Comparison of ENCODE assay signal across 10 cellular contexts in genomic region chr9:112485574-112485973, GRCh38. TPM values are rescaled to one million over a fixed set of nuclear protein-coding genes. Genes with fewer than 3 reads are reported as not detected.
DNase-seq lines count a peak whose midpoint lies in the region; ATAC-seq, FAIRE-seq and TF ChIP-seq lines count a peak whose summit lies in the region.
"Had no signal": no experiment of that assay in that cellular context is flagged by ENCODE, and none has a peak within 500 bp of the region (broad histone marks: within the 10 kb centered on the region; RNA-seq: fewer than 3 reads in every experiment).

No MANE protein-coding gene starts in this region.

- no peak overlapping the region for H3K27ac ChIP-seq in CD4-positive, alpha-beta memory T cell (ENCODE audit: low read depth, low read length)
- H3K27ac ChIP-seq in HUES48 (ENCODE audit: low read depth, low read length) (no peak overlapping the region), GM12878 (ENCODE audit: control insufficient read depth, insufficient read depth) (no peak overlapping the region), vagina (no peak overlapping the region)

- no TSS peak for BruUV-seq in GM12878 (replicated peaks; lab: Mats Ljungman, UMichigan)

- H3K27me3 Mint-ChIP-seq in CD4-positive, alpha-beta memory T cell, result no peaks in the 10 kb centered on the region
- H3K27me3 Mint-ChIP-seq in natural killer cell (ENCODE audit: low read depth in 2 of 2), result no peaks in the 10 kb centered on the region

- peaks cover 0 to 8% of the 10 kb centered on the region in 2 donors for H3K36me3 Mint-ChIP-seq in CD4-positive, alpha-beta memory T cell
- H3K36me3 Mint-ChIP-seq in natural killer cell, result no peaks in the 10 kb centered on the region

- no peaks in the 10 kb centered on the region for H3K9me3 ChIP-seq in CD4-positive, alpha-beta memory T cell (ENCODE audit: control insufficient read depth in 1 of 2, low read length in 2 of 2)
- no peaks in the 10 kb centered on the region for H3K9me3 ChIP-seq in HUES48 (ENCODE audit: control insufficient read depth, insufficient read depth, low read length)
- H3K9me3 ChIP-seq in GM12878 (replicated peaks; ENCODE audit: control insufficient read depth, insufficient read depth, low read length), result no peaks in the 10 kb centered on the region
- H3K9me3 ChIP-seq in vagina, result no peaks in the 10 kb centered on the region
- H3K9me3 ChIP-seq: spleen had no signal

- DNase-seq in CD4-positive, alpha-beta memory T cell, result no peak
- DNase-seq in GM12878 (ENCODE audit: low read depth, low spot score) (no peak), natural killer cell (no peak), vagina (ENCODE audit: extremely low spot score in 2 of 2) (no peak), cerebellum (ENCODE audit: low spot score) (no peak)
- DNase-seq: NCI-H446 treated with DMSO at 0.1 percent for 48 hours, spleen had no signal

- no peak for ATAC-seq in GM12878
- ATAC-seq in natural killer cell, result no peak
- ATAC-seq in GM19035 (IDR thresholded peaks at IDR 0.05; ENCODE audit: unreplicated experiment), result no peak
- no peak for ATAC-seq in HG03432 (IDR thresholded peaks at IDR 0.05; ENCODE audit: unreplicated experiment)

- peak overlapping the region; percentile 64 for H3K4me2 ChIP-seq in GM12878 (ENCODE audit: control insufficient read depth, insufficient read depth)

- H3K9me3 Mint-ChIP-seq in CD4-positive, alpha-beta memory T cell, result no peaks in the 10 kb centered on the region
- H3K9me3 Mint-ChIP-seq in natural killer cell, result no peaks in the 10 kb centered on the region

- H2AFZ ChIP-seq in GM12878 (ENCODE audit: control insufficient read depth, low read depth, low read length), result no peak overlapping the region; the same call in 1 of the 2 replicates

- RAD21 ChIA-PET in GM12878 (lab: Charles Lee; ENCODE audit: unreplicated experiment), result interaction anchor here (0.6 to 2.0 kb wide), 4 partner anchors 41 to 232 kb away, joined by 3 to 8 read pairs (median 4); partner anchors contain the start of genes HSDL2 and INIP

- H4K20me1 ChIP-seq in GM12878 (ENCODE audit: control insufficient read depth, insufficient read depth), result no peaks in the 10 kb centered on the region

- intact Hi-C loops in CD4-positive, alpha-beta memory T cell (cut with micrococcal nuclease), result loop anchor here (5.0 kb wide), 1 partner anchor 1003 kb away; the partner anchor contains the start of gene ECPAS
- intact Hi-C loops in GM12878 (cut with micrococcal nuclease; ENCODE audit: unreplicated experiment), result loop anchor here (5.0 kb wide), 1 partner anchor 62 kb away; no protein-coding TSS in a partner anchor
- intact Hi-C loops in natural killer cell (cut with micrococcal nuclease), result loop anchor here (5.0 kb wide), 1 partner anchor 232 kb away; the partner anchor contains the start of gene INIP
- intact Hi-C loops in vagina (cut with DNase I), result no loop called here

- peaks cover 8% of the 10 kb centered on the region for H3K4me1 ChIP-seq in CD4-positive, alpha-beta memory T cell (ENCODE audit: insufficient read depth, low read length)
- H3K4me1 ChIP-seq in HUES48 (ENCODE audit: control insufficient read depth, insufficient read depth, low read length) (peaks cover 27% of the 10 kb centered on the region), GM12878 (ENCODE audit: control insufficient read depth, insufficient read depth, low read length) (no peaks in the 10 kb centered on the region), vagina (peaks cover 20% of the 10 kb centered on the region)

- H3K27me3 ChIP-seq in CD4-positive, alpha-beta memory T cell (ENCODE audit: insufficient read depth, low read length), result no peaks in the 10 kb centered on the region
- H3K27me3 ChIP-seq in HUES48 (ENCODE audit: control insufficient read depth, insufficient read depth, low read length) (no peaks in the 10 kb centered on the region), GM12878 (replicated peaks in 1 of 2; ENCODE audit: control insufficient read depth in 2 of 2, insufficient read depth in 2 of 2, low read length in 1 of 2) (no peaks in the 10 kb centered on the region), vagina (no peaks in the 10 kb centered on the region)
- H3K27me3 ChIP-seq: spleen had no signal

- H3K4me3 Mint-ChIP-seq in CD4-positive, alpha-beta memory T cell, result peak overlapping the region; percentile 93 to 99 (median 96)
- peak overlapping the region; percentile 98 for H3K4me3 Mint-ChIP-seq in natural killer cell

- no peaks in the 10 kb centered on the region for H3K36me3 ChIP-seq in CD4-positive, alpha-beta memory T cell (ENCODE audit: insufficient read depth, low read length)
- H3K36me3 ChIP-seq in HUES48 (ENCODE audit: control insufficient read depth, insufficient read depth, low read length) (0 out of 2 replicates have a peak, but pooled peaks cover 5% of the 10 kb centered on the region), GM12878 (ENCODE audit: control insufficient read depth in 2 of 2, insufficient read depth in 2 of 2, low read length in 1 of 2) (no peaks in the 10 kb centered on the region), vagina (no peaks in the 10 kb centered on the region)
- H3K36me3 ChIP-seq: spleen had no signal

- CTCF ChIA-PET in CD4-positive, alpha-beta memory T cell (lab: Charles Lee; ENCODE audit: partially characterized antibody), result interaction anchor here (1.0 to 2.0 kb wide), 5 partner anchors 41 to 307 kb away, joined by 3 to 6 read pairs (median 5); partner anchors contain the start of genes HSDL2 and INIP
- CTCF ChIA-PET in GM12878 (lab: Yijun Ruan, JAX), result interaction anchor here (1.0 to 1.2 kb wide), 3 partner anchors 41 to 373 kb away, joined by 3 to 4 read pairs (median 4); partner anchors contain the start of gene HSDL2

- POLR2A ChIA-PET in CD4-positive, alpha-beta memory T cell (lab: Charles Lee; ENCODE audit: partially characterized antibody), result interaction anchor here (0.8 to 2.3 kb wide), 7 partner anchors 9 to 265 kb away, joined by 3 to 19 read pairs (median 7); partner anchors contain the start of genes HSDL2, INIP, PTBP3 and SNX30
- POLR2A ChIA-PET in GM12878 (lab: Charles Lee), result interaction anchor here (0.6 to 1.6 kb wide), 4 partner anchors 14 to 735 kb away, joined by 3 to 7 read pairs (median 4); partner anchors contain the start of gene INIP

- no peak for TF ChIP-seq EP300 in GM12878 (IDR thresholded peaks at IDR 0.05; ENCODE audit: borderline replicate concordance in 1 of 2, control insufficient read depth in 1 of 2, low read depth in 2 of 2, low read length in 2 of 2)

- H3K4me3 ChIP-seq in CD4-positive, alpha-beta memory T cell (ENCODE audit: low read length in 2 of 2), result peak overlapping the region; percentile 77 to 78
- H3K4me3 ChIP-seq in HUES48 (ENCODE audit: low read depth, low read length), result peak overlapping the region; percentile 100
- peak overlapping the region; percentile 62 for H3K4me3 ChIP-seq in GM12878
- no peak overlapping the region for H3K4me3 ChIP-seq in vagina

- TF ChIP-seq RAD21 in GM12878 (IDR thresholded peaks at IDR 0.05; ENCODE audit: insufficient read depth, low read depth, low read length), result no peak

- WGBS in GM12878 (ENCODE audit: insufficient coverage, insufficient replicate concordance, low lambda C conversion rate, missing lambda C conversion rate), result 64% methylated on average over 3 of the region's 3 CpGs

- TF ChIP-seq POLR2A in GM12878 (IDR thresholded peaks at IDR 0.05; ENCODE audit: low read depth, low read length), result no peak
- no peak for TF ChIP-seq POLR2A in vagina (IDR thresholded peaks at IDR 0.05)

- SMC1A ChIA-PET in GM12878 (lab: Charles Lee; ENCODE audit: uncharacterized antibody, unreplicated experiment), result interaction anchor here (0.5 to 1.9 kb wide), 5 partner anchors 9 to 233 kb away, joined by 3 to 7 read pairs (median 3); partner anchors contain the start of gene INIP

- peaks cover 9 to 28% (median 16%) of the 10 kb centered on the region in 4 donors for H3K4me1 Mint-ChIP-seq in CD4-positive, alpha-beta memory T cell
- peaks cover 19 to 20% of the 10 kb centered on the region in 2 donors for H3K4me1 Mint-ChIP-seq in natural killer cell

- H3K79me2 ChIP-seq in GM12878 (ENCODE audit: control insufficient read depth, insufficient read depth, low read length), result peaks cover 21% of the 10 kb centered on the region

- H3K9ac ChIP-seq in HUES48 (ENCODE audit: low read depth, low read length), result no peak overlapping the region
- peak overlapping the region; percentile 69; the same call in 1 of the 2 replicates for H3K9ac ChIP-seq in GM12878 (ENCODE audit: control insufficient read depth, insufficient read depth, low read length)

- FAIRE-seq in GM12878 (lab: Jason Lieb, UNC), result no peak

- peak overlapping the region in 6 of 7 donors; percentile 23 to 95 (median 86) for H3K27ac Mint-ChIP-seq in CD4-positive, alpha-beta memory T cell
- peak overlapping the region; percentile 86 to 91 for H3K27ac Mint-ChIP-seq in natural killer cell

- TF ChIP-seq CTCF in GM12878 (IDR thresholded peaks at IDR 0.05 in 2 of 3, conservative IDR thresholded peaks at IDR 0.05 in 1 of 3; ENCODE audit: control insufficient read depth in 2 of 3, extremely low read depth in 1 of 3, insufficient read depth in 1 of 3, low read depth in 3 of 3, low read length in 3 of 3) (no peak), natural killer cell (IDR thresholded peaks at IDR 0.05) (no peak), vagina (IDR thresholded peaks at IDR 0.05) (no peak)

- in situ Hi-C loops in GM12878 (cut with MboI), result no loop called here

TF ChIP-seq in GM12878, 131 proteins besides CTCF, POLR2A, EP300 and RAD21 (continues in another document):
- TF ChIP-seq ATF7 (IDR thresholded peaks at IDR 0.05; ENCODE audit: low read depth), result no peak
- TF ChIP-seq IKZF1 (conservative IDR thresholded peaks at IDR 0.05), result no peak
- TF ChIP-seq FOXM1 (IDR thresholded peaks at IDR 0.05; ENCODE audit: low read depth, low read length), result no peak

RNA-seq across cellular contexts. Expression of gene KIAA1958, which starts 1.1 kb away (rescaled TPM):
- total RNA-seq in CD4-positive, alpha-beta memory T cell, result 1 to 10 TPM; 4.3 to 5.1 TPM
- polyA plus RNA-seq in CD4-positive, alpha-beta memory T cell, result 1 to 10 TPM in 1 of 2 donors, under 1 TPM in 1; 0.63 to 1.2 TPM
- 21.2 and 21.8 TPM in 2 replicates for total RNA-seq in GM12878 (2013; cell fraction: nucleolus; rRNA removed)
- 3.5 TPM in 2 replicates for total RNA-seq in GM12878 (2014; rRNA removed)
- 4.7 and 4.9 TPM in 2 replicates for total RNA-seq in GM12878 (2014; rRNA removed; fragmentation: Illumina TruSeq; extraction: Trizol)
- total RNA-seq in GM12878 (2021), result 7.3 and 8.7 TPM in 2 replicates
- polyA plus RNA-seq in GM12878 (2011; ENCODE audit: low read depth), result 2.4 TPM
- polyA plus RNA-seq in GM12878 (2011; rRNA removed), result 3.8 and 4.4 TPM in 2 replicates
- 4.3 and 5.9 TPM in 2 replicates for polyA plus RNA-seq in GM12878 (2011; cell fraction: cytosol; rRNA removed)
- 6.0 and 7.4 TPM in 2 replicates for polyA plus RNA-seq in GM12878 (2011; cell fraction: nucleus; rRNA removed)
- 3.1 and 3.5 TPM in 2 replicates for polyA plus RNA-seq in GM12878 (2012)
- 5.6 and 6.5 TPM in 2 replicates for polyA plus RNA-seq in GM12878 (2014; fragmentation: Illumina TruSeq; extraction: Trizol)
- polyA plus RNA-seq in GM12878 (2014; fragmentation: Nextera tagmentation; extraction: Ambion mirVana), result under 1 TPM; 0.53 to 0.80 TPM
- 2.4 and 2.5 TPM in 2 replicates for polyA plus RNA-seq in GM12878 (2014; rRNA removed)
- polyA plus RNA-seq in GM12878 (2016; fragmentation: Nextera tagmentation; extraction: Ambion mirVana), result 1 to 10 TPM; 2.8 to 4.6 TPM
- 24.6 and 36.5 TPM in 2 replicates for polyA minus RNA-seq in GM12878 (2011; rRNA and poly(A)+ RNA removed)
- 8.2 and 10.9 TPM in 2 replicates for polyA minus RNA-seq in GM12878 (2011; cell fraction: cytosol; rRNA and poly(A)+ RNA removed)
- 12.3 and 19.9 TPM in 2 replicates for polyA minus RNA-seq in GM12878 (2011; cell fraction: nucleus; rRNA and poly(A)+ RNA removed)
- 1 to 10 TPM; 5.4 to 6.1 (median 5.5) TPM for total RNA-seq in natural killer cell
- 12.0 TPM for total RNA-seq in vagina
- total RNA-seq in cerebellum, result 31.9 TPM

Comparison
In these comparisons a context has a peak if more than half of its experiments do, and no peak if none do; other contexts are left out.
1. H3K4me3 ChIP-seq: peak in CD4-positive, alpha-beta memory T cell (2 of 2), HUES48 (single experiment) and GM12878 (single experiment); none in vagina (0 of 2).